ENCODE assay signal across 8 cellular contexts in genomic region chr12:1629338-1630080, GRCh38. TPM values are rescaled to one million over a fixed set of nuclear protein-coding genes. Genes with fewer than 3 reads are reported as not detected.
DNase-seq lines count a peak whose midpoint lies in the region; ATAC-seq, FAIRE-seq and TF ChIP-seq lines count a peak whose summit lies in the region.

No MANE protein-coding gene starts in this region.

- H4K20me1 ChIP-seq in DOHH2 (ENCODE audit: control insufficient read depth, insufficient read depth, low read depth, low read length): no peaks in the 10 kb centered on the region

- DNase-seq in NCI-H1092 treated with DMSO at 0.1 percent for 48 hours (lab: John Stamatoyannopoulos, UW) (peak; percentile 38), choroid plexus epithelial cell (ENCODE audit: low read depth) (no peak), mucosa of descending colon (peak in 2 of 3 donors; percentile 37 to 60), kidney glomerular epithelial cell (lab: John Stamatoyannopoulos, UW) (no peak), H54 (ENCODE audit: insufficient read length, low spot score) (no peak)
- no peak for DNase-seq in stimulated activated CD4-positive, alpha-beta T cell treated with anti-CD3 and anti-CD28 coated beads, Interleukin-4, amount 100 ng/mL, for 4 hours

- TF ChIP-seq POLR2A in H54 (IDR thresholded peaks at IDR 0.05; ENCODE audit: low read depth, low read length): no peak

- ATAC-seq in mucosa of descending colon (peak; percentile 66), HG02763 (IDR thresholded peaks at IDR 0.05; ENCODE audit: unreplicated experiment) (no peak)

- FAIRE-seq in H54 (lab: Jason Lieb, UNC): no peak

- H3K4me1 ChIP-seq in DOHH2 (ENCODE audit: control insufficient read depth, low read length) (peaks cover 17% of the 10 kb centered on the region), mucosa of descending colon (ENCODE audit: low read depth) (peaks cover 13% of the 10 kb centered on the region)

- H3K27ac ChIP-seq in DOHH2 (ENCODE audit: low read depth, low read length): no peak overlapping the region

- H3K4me3 ChIP-seq in DOHH2 (ENCODE audit: low read length): peak overlapping the region; percentile 72
- H3K4me3 ChIP-seq in choroid plexus epithelial cell (ENCODE audit: low read depth, low read length): peak overlapping the region; percentile 53
- no peak overlapping the region for H3K4me3 ChIP-seq in mucosa of descending colon

- intact Hi-C loops in mucosa of descending colon (cut with DNase I, micrococcal nuclease): loop anchor here in 1 of 2 donors (10.0 kb wide), 1 partner anchor 305 kb away; no protein-coding TSS in a partner anchor

- H3K27me3 ChIP-seq in DOHH2 (ENCODE audit: control insufficient read depth, low read length): peaks cover 58% of the 10 kb centered on the region

- H3K36me3 ChIP-seq in DOHH2 (ENCODE audit: control insufficient read depth, low read length) (no peaks in the 10 kb centered on the region), mucosa of descending colon (ENCODE audit: low read depth) (no peaks in the 10 kb centered on the region)

- no peaks in the 10 kb centered on the region for H3F3A ChIP-seq in DOHH2 (ENCODE audit: control insufficient read depth, insufficient read depth)

- H3K4me2 ChIP-seq in DOHH2 (ENCODE audit: low read length): peak overlapping the region; percentile 79

- H3K9me3 ChIP-seq in DOHH2 (ENCODE audit: control insufficient read depth, insufficient read depth, low read length): no peaks in the 10 kb centered on the region
- no peaks in the 10 kb centered on the region for H3K9me3 ChIP-seq in mucosa of descending colon

- no peaks in the 10 kb centered on the region for H3K79me2 ChIP-seq in DOHH2 (ENCODE audit: control insufficient read depth, low read length)

- no peaks in the 10 kb centered on the region for H3K9me2 ChIP-seq in DOHH2 (replicated peaks; ENCODE audit: control insufficient read depth, low read length)

- TF ChIP-seq CTCF in DOHH2 (IDR thresholded peaks at IDR 0.05; ENCODE audit: low read depth, low read length, poor library complexity, severe bottlenecking): peak; percentile 61
- peak; percentile 20 for TF ChIP-seq CTCF in choroid plexus epithelial cell (conservative IDR thresholded peaks at IDR 0.05; ENCODE audit: low read depth, low read length)
- no peak for TF ChIP-seq CTCF in mucosa of descending colon (IDR thresholded peaks at IDR 0.05)

RNA-seq across cellular contexts. Expression of gene WNT5B, which starts 0.5 kb away (rescaled TPM):
- total RNA-seq in mucosa of descending colon: 10 to 100 TPM in 1 of 3 donors, 1 to 10 TPM in 2; 2.7 to 10.8 (median 4.7) TPM

RNA-seq across cellular contexts. Expression of gene FBXL14, which starts 35.1 kb away (rescaled TPM):
- 10 to 100 TPM; 29.4 to 39.6 (median 33.6) TPM for total RNA-seq in mucosa of descending colon

Comparison
In these comparisons a context has a peak if more than half of its experiments do, and no peak if none do; other contexts are left out.
1. DNase-seq: peak in NCI-H1092 treated with DMSO at 0.1 percent for 48 hours (single experiment) and mucosa of descending colon (2 of 3); none in choroid plexus epithelial cell (single experiment), kidney glomerular epithelial cell (single experiment), H54 (single experiment) and stimulated activated CD4-positive, alpha-beta T cell treated with anti-CD3 and anti-CD28 coated beads, Interleukin-4, amount 100 ng/mL, for 4 hours (0 of 2).